Comparison of ENCODE assay signal across 14 cellular contexts in the genomic region with DNA sequence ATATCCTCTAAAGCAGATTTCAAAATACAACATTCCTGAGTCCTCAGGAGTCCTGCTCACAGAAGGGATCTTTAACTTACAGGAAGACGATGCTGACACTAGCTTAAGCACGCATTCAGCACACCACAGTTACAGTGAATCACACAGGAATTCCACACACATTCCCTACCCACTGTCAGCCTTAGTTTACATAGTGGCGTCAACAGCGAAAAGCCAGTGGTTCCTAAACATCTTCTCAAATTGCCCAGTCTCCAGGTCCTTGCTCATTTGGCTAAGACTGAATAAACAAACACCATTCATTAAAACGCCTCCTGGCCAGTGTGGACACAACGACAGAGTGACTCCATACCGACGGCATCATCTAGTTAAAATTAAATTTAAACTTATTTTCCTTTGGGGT. TPM values are rescaled to one million over a fixed set of nuclear protein-coding genes. Genes with fewer than 3 reads are reported as not detected.
DNase-seq lines count a peak whose midpoint lies in the region; FAIRE-seq and TF ChIP-seq lines count a peak whose summit lies in the region.
"Not testable (repeated sequence)": the region's sequence is repeated elsewhere in the genome, so short reads cannot be mapped to it uniquely, and the experiment has no call there.
"Had no signal": no experiment of that assay in that cellular context is flagged by ENCODE, and none has a peak within 500 bp of the region (broad histone marks: within the 10 kb centered on the region; RNA-seq: fewer than 3 reads in every experiment).

No MANE protein-coding gene starts in this region.

- intact Hi-C loops in PC-9 (cut with micrococcal nuclease; ENCODE audit: unreplicated experiment); MCF 10A (cut with micrococcal nuclease): not testable (repeated sequence)

- H3K9ac ChIP-seq in HUES48 (ENCODE audit: low read depth, low read length); fibroblast of lung (ENCODE audit: insufficient read depth, low read length): not testable (repeated sequence)

- not testable (repeated sequence) for H3K27me3 Mint-ChIP-seq in MCF 10A (ENCODE audit: insufficient read depth, unreplicated experiment)

- not testable (repeated sequence) for H3K27me3 ChIP-seq in HUES48 (ENCODE audit: control insufficient read depth, insufficient read depth, low read length); PC-9 (ENCODE audit: insufficient read depth, low read depth); fibroblast of lung (ENCODE audit: control insufficient read depth, insufficient read depth, low read length)

- H3K36me3 Mint-ChIP-seq in MCF 10A (ENCODE audit: insufficient read depth, unreplicated experiment) = not testable (repeated sequence)

- H3K4me2 ChIP-seq in PC-9 (peak overlapping the region; percentile 51), fibroblast of lung (ENCODE audit: extremely low read depth, insufficient read depth, low read length) (peak overlapping the region; percentile 23)

- not testable (repeated sequence) for H4K20me1 ChIP-seq in PC-9 (ENCODE audit: insufficient read depth); fibroblast of lung (ENCODE audit: control insufficient read depth, extremely low read depth, insufficient read depth, low read length)

- not testable (repeated sequence) for BruUV-seq in PC-9 (replicated peaks; lab: Mats Ljungman, UMichigan); MCF 10A (replicated peaks; lab: Mats Ljungman, UMichigan)

- not testable (repeated sequence) for H3K36me3 ChIP-seq in HUES48 (ENCODE audit: control insufficient read depth, insufficient read depth, low read length); PC-9 (ENCODE audit: low read depth); fibroblast of lung (ENCODE audit: control insufficient read depth, insufficient read depth, low read length)

- POLR2A ChIA-PET in AG04449 (lab: Yijun Ruan, JAX); MCF 10A (lab: Yijun Ruan, JAX): not testable (repeated sequence)
- POLR2A ChIA-PET in PC-9 (lab: Charles Lee; ENCODE audit: unreplicated experiment) = interaction anchor here (0.7 kb wide), 1 partner anchor 777 kb away, joined by 4 read pairs; no protein-coding TSS in a partner anchor

- H3K9me2 ChIP-seq in PC-9 (ENCODE audit: insufficient read depth) = not testable (repeated sequence)

- H3K79me2 ChIP-seq in PC-9 (ENCODE audit: low read depth); fibroblast of lung (ENCODE audit: control insufficient read depth, insufficient read depth, low read length): not testable (repeated sequence)

- not testable (repeated sequence) for H3K9me3 ChIP-seq in HUES48 (ENCODE audit: control insufficient read depth, insufficient read depth, low read length); PC-9 (ENCODE audit: insufficient read depth, low read depth); fibroblast of lung (ENCODE audit: control insufficient read depth, insufficient read depth, low read depth, low read length)

- CTCF ChIA-PET in AG04449 (lab: Yijun Ruan, JAX); PC-9 (lab: Charles Lee); MCF 10A (lab: Yijun Ruan, JAX): not testable (repeated sequence)

- H3K27ac ChIP-seq in HUES48 (ENCODE audit: low read depth, low read length) = peak overlapping the region; percentile 57
- H3K27ac ChIP-seq in PC-9; fibroblast of lung (ENCODE audit: insufficient read depth, low read length): not testable (repeated sequence)

- H3K4me3 Mint-ChIP-seq in MCF 10A (ENCODE audit: unreplicated experiment) = not testable (repeated sequence)

- peak; percentile 53 for FAIRE-seq in GM12892 (lab: Jason Lieb, UNC)

- not testable (repeated sequence) for H3K9me3 Mint-ChIP-seq in MCF 10A (ENCODE audit: unreplicated experiment)

- peak overlapping the region; percentile 33 for H3K4me3 ChIP-seq in AG04449 (ENCODE audit: low read depth, low read length)
- H3K4me3 ChIP-seq in HUES48 (ENCODE audit: low read depth, low read length) = not testable (repeated sequence)
- peak overlapping the region; percentile 31; the same call in 1 of the 2 replicates for H3K4me3 ChIP-seq in PC-9
- H3K4me3 ChIP-seq in fibroblast of lung (replicated peaks in 1 of 4; ENCODE audit: control extremely low read depth in 1 of 4, insufficient read depth in 1 of 4, low read depth in 3 of 4, low read length in 4 of 4) = peak overlapping the region in 1 of 4 experiments; percentile 45

- H2AFZ ChIP-seq in PC-9; fibroblast of lung (ENCODE audit: low read length): not testable (repeated sequence)

- DNase-seq in AG04449 (ENCODE audit: low read depth, low spot score) (peak; percentile 47), PC-9 (peak in 1 of 2 experiments; percentile 50), MCF 10A (ENCODE audit: unreplicated experiment) (peak; percentile 3), fibroblast of lung (ENCODE audit: low read depth in 2 of 2) (peak; percentile 31 to 70), iris pigment epithelial cell (ENCODE audit: low read depth) (peak; percentile 66), renal cortical epithelial cell (ENCODE audit: low read depth) (peak; percentile 71)
- DNase-seq in GM12892 (ENCODE audit: insufficient read length) = not testable (repeated sequence)

- H3K4me1 Mint-ChIP-seq in MCF 10A (ENCODE audit: insufficient read depth, unreplicated experiment) = not testable (repeated sequence)

- H3F3A ChIP-seq in PC-9 (ENCODE audit: insufficient read depth, low read depth) = not testable (repeated sequence)

- H3K27ac Mint-ChIP-seq in MCF 10A (ENCODE audit: low read depth, unreplicated experiment) = not testable (repeated sequence)

- H3K4me1 ChIP-seq in HUES48 (ENCODE audit: control insufficient read depth, insufficient read depth, low read length); PC-9 (replicated peaks; ENCODE audit: insufficient read depth); fibroblast of lung (ENCODE audit: control insufficient read depth, extremely low read depth, insufficient read depth, low read length): not testable (repeated sequence)

- TF ChIP-seq CTCF in AG04449 (IDR thresholded peaks at IDR 0.05; ENCODE audit: insufficient read depth, low read length, missing control alignments); PC-9 (conservative IDR thresholded peaks at IDR 0.05); MCF 10A (IDR thresholded peaks at IDR 0.05; ENCODE audit: unreplicated experiment); fibroblast of lung (conservative IDR thresholded peaks at IDR 0.05 in 1 of 2, IDR thresholded peaks at IDR 0.05 in 1 of 2; ENCODE audit: low read depth in 1 of 2, low read length in 2 of 2): not testable (repeated sequence)

- TF ChIP-seq POLR2A in GM12892 (IDR thresholded peaks at IDR 0.05; ENCODE audit: low read depth, low read length) = not testable (repeated sequence)

RNA-seq across cellular contexts. Expression of a gene that starts 17.6 kb away (rescaled TPM):
- polyA plus RNA-seq in GM12892 (2012; ENCODE audit: missing spikeins) = 3.1 TPM
- total RNA-seq in PC-9 (2021) (1.8 and 1.9 TPM in 2 replicates), MCF 10A (2022) (not detected in 2 replicates), fibroblast of lung (not detected in 2 replicates), renal cortical epithelial cell (not detected in 2 replicates)
- 0.08 TPM in 1 of 2 replicates, not detected in the other for polyA plus RNA-seq in fibroblast of lung
- polyA plus RNA-seq in fibroblast of lung (2012) = 0.29 TPM in 1 of 2 replicates, not detected in the other
- polyA minus RNA-seq in fibroblast of lung (ENCODE audit: low replicate concordance) = 0.37 TPM in 1 of 2 replicates, not detected in the other
- total RNA-seq: activated T-cell treated with anti-CD3 and anti-CD28 coated beads, Interleukin-2, amount 50 U/mL, for 72 hours; endothelial cell of umbilical vein; gastroesophageal sphincter; kidney epithelial cell; OCI-LY7; subcutaneous adipose tissue had no signal
- polyA plus RNA-seq: endothelial cell of umbilical vein had no signal
